Comparison of ENCODE assay signal across 16 cellular contexts in genomic region chr4:187209921-187210613, GRCh38.
DNase-seq lines count a peak whose midpoint lies in the region; ATAC-seq and TF ChIP-seq lines count a peak whose summit lies in the region.
"Had no signal": no experiment of that assay in that cellular context is flagged by ENCODE, and none has a peak within 500 bp of the region (broad histone marks: within the 10 kb centered on the region; RNA-seq: fewer than 3 reads in every experiment).

No MANE protein-coding gene starts in this region.

- TF ChIP-seq CTCF in breast epithelium (IDR thresholded peaks at IDR 0.05) = no peak
- TF ChIP-seq CTCF in MCF 10A (IDR thresholded peaks at IDR 0.05; ENCODE audit: unreplicated experiment) = no peak
- no peak for TF ChIP-seq CTCF in astrocyte of the cerebellum (IDR thresholded peaks at IDR 0.05; ENCODE audit: low read depth, low read length, missing control alignments)
- no peak for TF ChIP-seq CTCF in left lung (IDR thresholded peaks at IDR 0.05)

- intact Hi-C loops in breast epithelium (cut with DNase I; ENCODE audit: low total_unique reads) (no loop called here), MCF 10A (cut with micrococcal nuclease) (no loop called here), left lung (cut with DNase I) (no loop called here), aorta (cut with DNase I) (no loop called here)

- no TSS peak for BruUV-seq in MCF 10A (replicated peaks; lab: Mats Ljungman, UMichigan)

- H3K36me3 ChIP-seq in breast epithelium (no peaks in the 10 kb centered on the region), left lung (no peaks in the 10 kb centered on the region), aorta (ENCODE audit: control insufficient read depth in 1 of 2, insufficient read depth in 2 of 2, low read length in 1 of 2) (no peaks in the 10 kb centered on the region)

- H3K27ac ChIP-seq in breast epithelium (peak overlapping the region; percentile 51 to 68), left lung (peak overlapping the region in 1 of 2 donors; percentile 26), aorta (ENCODE audit: low read depth in 1 of 2, low read length in 2 of 2) (no peak overlapping the region)

- no peak overlapping the region for H3K4me3 ChIP-seq in breast epithelium
- H3K4me3 ChIP-seq in astrocyte of the cerebellum (ENCODE audit: low read depth, low read length) = no peak overlapping the region
- H3K4me3 ChIP-seq in left lung = no peak overlapping the region
- no peak overlapping the region for H3K4me3 ChIP-seq in aorta (ENCODE audit: low read length in 2 of 2)

- DNase-seq in breast epithelium (ENCODE audit: low spot score in 2 of 2) = peak in 1 of 2 donors; percentile 64
- DNase-seq in MCF 10A (ENCODE audit: unreplicated experiment) = no peak
- DNase-seq in astrocyte of the cerebellum (ENCODE audit: low read depth) = peak; percentile 84
- DNase-seq in left lung = peak; percentile 43 to 56
- no peak for DNase-seq in aorta
- DNase-seq in MV-4-11 (lab: John Stamatoyannopoulos, UW) = no peak
- DNase-seq: activated T-cell treated with anti-CD3 and anti-CD28 coated beads for 4 hours; DND-41; NCI-H1417 treated with DMSO at 0.1 percent for 48 hours; NCI-H524 treated with DMSO at 0.1 percent for 48 hours; occipital lobe; stimulated activated CD4-positive, alpha-beta T cell treated with anti-CD3 and anti-CD28 coated beads, Interleukin-15, amount 100 ng/mL, for 24 hours had no signal

- H3K4me1 ChIP-seq in breast epithelium (peaks cover 0 to 8% of the 10 kb centered on the region in 2 donors), left lung (no peaks in the 10 kb centered on the region), aorta (ENCODE audit: control insufficient read depth in 1 of 2, insufficient read depth in 2 of 2, low read length in 2 of 2) (no peaks in the 10 kb centered on the region)

- POLR2A ChIA-PET in MCF 10A (lab: Yijun Ruan, JAX) = interaction anchor here (0.9 kb wide), 1 partner anchor 8 kb away, joined by 4 read pairs; no protein-coding TSS in a partner anchor

- peak; percentile 77 for ATAC-seq in left lung
- peak; percentile 63 for ATAC-seq in aorta (ENCODE audit: low FRiP score)
- no peak for ATAC-seq in GM18868 (IDR thresholded peaks at IDR 0.05; ENCODE audit: unreplicated experiment)
- ATAC-seq in GM18519 (IDR thresholded peaks at IDR 0.05; ENCODE audit: low FRiP score, unreplicated experiment) = no peak

- no peaks in the 10 kb centered on the region for H3K4me1 Mint-ChIP-seq in MCF 10A (ENCODE audit: insufficient read depth, unreplicated experiment)
- H3K4me1 Mint-ChIP-seq: brain had no signal

- no peaks in the 10 kb centered on the region for H3K27me3 Mint-ChIP-seq in MCF 10A (ENCODE audit: insufficient read depth, unreplicated experiment)

- H3K36me3 Mint-ChIP-seq in MCF 10A (ENCODE audit: insufficient read depth, unreplicated experiment) = no peaks in the 10 kb centered on the region
- H3K36me3 Mint-ChIP-seq: brain, type B pancreatic cell had no signal

- 72 to 75% methylated on average over 11 of the region's 11 CpGs for WGBS in aorta, 2 donors

- no peaks in the 10 kb centered on the region for H3K27me3 ChIP-seq in breast epithelium
- no peaks in the 10 kb centered on the region for H3K27me3 ChIP-seq in left lung
- H3K27me3 ChIP-seq in aorta (ENCODE audit: control insufficient read depth in 1 of 2, insufficient read depth in 2 of 2, low read length in 1 of 2) = no peaks in the 10 kb centered on the region

- no peak overlapping the region for H3K27ac Mint-ChIP-seq in MCF 10A (ENCODE audit: low read depth, unreplicated experiment)
- H3K27ac Mint-ChIP-seq: type B pancreatic cell had no signal

- no peak overlapping the region for H3K4me3 Mint-ChIP-seq in MCF 10A (ENCODE audit: unreplicated experiment)
- H3K4me3 Mint-ChIP-seq: brain, type B pancreatic cell had no signal

- no peak for TF ChIP-seq POLR2A in breast epithelium (IDR thresholded peaks at IDR 0.05)

- no peaks in the 10 kb centered on the region for H3K9me3 ChIP-seq in breast epithelium
- H3K9me3 ChIP-seq in left lung = peaks cover 0 to 6% of the 10 kb centered on the region in 2 donors
- H3K9me3 ChIP-seq in aorta (ENCODE audit: control insufficient read depth, low read length) = no peaks in the 10 kb centered on the region

- H3K9me3 Mint-ChIP-seq in MCF 10A (ENCODE audit: unreplicated experiment) = no peaks in the 10 kb centered on the region

- in situ Hi-C loops in astrocyte of the cerebellum (cut with HindIII; ENCODE audit: low sequenced_read_pairs) = no loop called here

- CTCF ChIA-PET in MCF 10A (lab: Yijun Ruan, JAX) = no interaction called here

Comparison
In these comparisons a context has a peak if more than half of its experiments do, and no peak if none do; other contexts are left out.
1. DNase-seq: peak in astrocyte of the cerebellum (single experiment) and left lung (2 of 2); none in MCF 10A (single experiment), aorta (0 of 2) and MV-4-11 (single experiment).
2. H3K27ac ChIP-seq: peak in breast epithelium (2 of 2); none in aorta (0 of 2).
3. ATAC-seq: peak in left lung (single experiment) and aorta (single experiment); none in GM18868 (single experiment) and GM18519 (single experiment).